In genomic region chr3:9778518-9779129, GRCh38 we compare ENCODE assay signal across 1 cellular context.
TF ChIP-seq lines count a peak whose summit lies in the region.

No MANE protein-coding gene starts in this region.

TF ChIP-seq in IMR-90, 13 proteins besides CTCF, POLR2A, EP300 and RAD21:
- no peak for TF ChIP-seq SMC3 (IDR thresholded peaks at IDR 0.05; ENCODE audit: low read depth, low read length)
- TF ChIP-seq USF2 (IDR thresholded peaks at IDR 0.05; ENCODE audit: low read depth, low read length): peak; percentile 63
